In genomic region chr2:234963785-234964615, GRCh38 we compare ENCODE assay signal across 9 cellular contexts. TPM values are rescaled to one million over a fixed set of nuclear protein-coding genes. Genes with fewer than 3 reads are reported as not detected.
DNase-seq lines count a peak whose midpoint lies in the region; ATAC-seq, FAIRE-seq and TF ChIP-seq lines count a peak whose summit lies in the region.
"Had no signal": no experiment of that assay in that cellular context is flagged by ENCODE, and none has a peak within 500 bp of the region (broad histone marks: within the 10 kb centered on the region; RNA-seq: fewer than 3 reads in every experiment).

No MANE protein-coding gene starts in this region.

- no peak for FAIRE-seq in GM12891 (lab: Jason Lieb, UNC)
- FAIRE-seq: endometrium had no signal

- H3K27me3 ChIP-seq in MG63, result no peaks in the 10 kb centered on the region

- H3K9me3 Mint-ChIP-seq in brain, result peaks cover 5 to 58% (median 21%) of the 10 kb centered on the region in 5 experiments

- H3K27ac Mint-ChIP-seq in brain, result peak overlapping the region in 3 of 5 experiments; percentile 31 to 62 (median 56)

- H3K36me3 ChIP-seq in MG63, result peaks cover 33% of the 10 kb centered on the region

- TF ChIP-seq CTCF in brain (conservative IDR thresholded peaks at IDR 0.05), result no peak

- DNase-seq in A172 (ENCODE audit: low spot score), result peak; percentile 89
- peak; percentile 90 for DNase-seq in MG63
- DNase-seq in mesenteric fat pad (ENCODE audit: low spot score), result peak; percentile 69
- DNase-seq in effector CD8-positive, alpha-beta T cell (lab: John Stamatoyannopoulos, UW), result no peak
- DNase-seq in activated gamma-delta T cell treated with Interleukin-2 at 50 U/mL for 16 hours, result no peak
- DNase-seq in GM12891 (ENCODE audit: insufficient read length, low spot score), result no peak

- H3K9me3 ChIP-seq in MG63, result no peaks in the 10 kb centered on the region

- TF ChIP-seq POLR2A in GM12891 (IDR thresholded peaks at IDR 0.05; ENCODE audit: low read depth, low read length), result no peak

- H3K4me3 Mint-ChIP-seq in brain, result no peak overlapping the region

- no peak for ATAC-seq in HG02981 (IDR thresholded peaks at IDR 0.05; ENCODE audit: unreplicated experiment)

- H3K4me3 ChIP-seq in MG63, result no peak overlapping the region

- peaks cover 67% of the 10 kb centered on the region for H3K4me1 Mint-ChIP-seq in brain

- peaks cover 64% of the 10 kb centered on the region for H3K36me3 Mint-ChIP-seq in brain

- H3K27me3 Mint-ChIP-seq in brain, result no peaks in the 10 kb centered on the region

TF ChIP-seq in GM12891, 5 proteins besides CTCF, POLR2A, EP300 and RAD21:
- no peak for TF ChIP-seq SPI1 (IDR thresholded peaks at IDR 0.05; ENCODE audit: low read depth, low read length)
- no peak for TF ChIP-seq TAF1 (IDR thresholded peaks at IDR 0.05; ENCODE audit: low read depth, low read length)
- no peak for TF ChIP-seq PAX5 (IDR thresholded peaks at IDR 0.05; ENCODE audit: insufficient read depth, low read length, severe bottlenecking)
- TF ChIP-seq POLR2AphosphoS5 (IDR thresholded peaks at IDR 0.05; ENCODE audit: low read depth, low read length), result no peak
- no peak for TF ChIP-seq POU2F2 (IDR thresholded peaks at IDR 0.05; ENCODE audit: low read depth, low read length)

RNA-seq across cellular contexts. Expression of gene SH3BP4, which starts 12.2 kb away (rescaled TPM):
- 53.3 and 56.4 TPM in 2 replicates for total RNA-seq in A172 (2014; rRNA removed; shearing (Covaris generic))
- total RNA-seq in MG63 (2014; rRNA removed; shearing (Covaris generic); ENCODE audit: low replicate concordance), result 34.2 and 39.5 TPM in 2 replicates
- 78.4 TPM for polyA plus RNA-seq in brain (ENCODE audit: insufficient read depth, low read depth, low replicate concordance)
- 20.5 TPM for total RNA-seq in mesenteric fat pad
- not detected for polyA plus RNA-seq in GM12891 (2012; ENCODE audit: low read depth, missing spikeins)

Comparison
In these comparisons a context has a peak if more than half of its experiments do, and no peak if none do; other contexts are left out.
1. DNase-seq: peak in A172 (single experiment), MG63 (single experiment) and mesenteric fat pad (single experiment); none in effector CD8-positive, alpha-beta T cell (single experiment), activated gamma-delta T cell treated with Interleukin-2 at 50 U/mL for 16 hours (single experiment) and GM12891 (single experiment).